Comparison of ENCODE assay signal across 8 cellular contexts in the genomic region with DNA sequence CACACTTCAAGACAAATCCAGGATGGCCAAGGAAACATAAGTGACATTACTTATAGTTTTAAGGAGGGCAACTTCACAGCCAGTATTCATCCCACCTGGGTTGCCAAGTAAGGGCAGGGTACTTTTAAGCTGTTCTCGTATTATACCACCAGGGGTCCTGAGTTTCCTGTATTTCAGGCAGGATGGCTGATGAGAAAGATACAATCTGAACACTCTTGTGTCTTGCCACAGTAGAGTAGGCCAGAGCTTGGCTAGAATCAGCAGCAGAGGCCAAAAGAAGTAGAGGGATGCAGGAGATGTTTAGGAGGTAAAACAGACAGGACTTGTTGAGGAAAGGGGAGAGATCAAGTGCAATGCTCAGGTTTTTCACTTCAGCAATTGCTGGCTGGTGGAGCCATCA. TPM values are rescaled to one million over a fixed set of nuclear protein-coding genes. Genes with fewer than 3 reads are reported as not detected.
DNase-seq lines count a peak whose midpoint lies in the region; ATAC-seq and TF ChIP-seq lines count a peak whose summit lies in the region.
"Not testable (repeated sequence)": the region's sequence is repeated elsewhere in the genome, so short reads cannot be mapped to it uniquely, and the experiment has no call there.

No MANE protein-coding gene starts in this region.

- intact Hi-C loops in PC-9 (cut with micrococcal nuclease; ENCODE audit: unreplicated experiment); right lobe of liver (cut with DNase I): not testable (repeated sequence)

- TF ChIP-seq CTCF in PC-9 (conservative IDR thresholded peaks at IDR 0.05): peak; percentile 70
- TF ChIP-seq CTCF in endothelial cell (IDR thresholded peaks at IDR 0.05; ENCODE audit: unreplicated experiment): peak; percentile 48
- TF ChIP-seq CTCF in right lobe of liver (IDR thresholded peaks at IDR 0.05): peak; percentile 32 to 46 (median 44)

- H3K9me3 Mint-ChIP-seq in activated CD8-positive, alpha-beta memory T cell treated with anti-CD3 and anti-CD28 coated beads, Interleukin-2, amount 10 ng/mL, durations not matched to agents 7 days and 5 days (ENCODE audit: low read depth); endothelial cell (ENCODE audit: unreplicated experiment); stimulated activated effector memory CD8-positive, alpha-beta T cell treated with anti-CD3 and anti-CD28 coated beads, Interleukin-12 subunit alpha, Interleukin-12 subunit beta, amount 100 ng/mL, for 72 hours: not testable (repeated sequence)

- 0% methylated on average over 1 of the region's 1 CpG for WGBS in right lobe of liver (ENCODE audit: insufficient coverage, low coverage, low lambda C conversion rate, missing lambda C conversion rate)

- ATAC-seq in GM21825 (IDR thresholded peaks at IDR 0.05; ENCODE audit: unreplicated experiment) (peak; percentile 34), right lobe of liver (peak; percentile 66 to 80 (median 76))
- ATAC-seq in activated CD8-positive, alpha-beta memory T cell treated with anti-CD3 and anti-CD28 coated beads, Interleukin-2, amount 10 ng/mL, durations not matched to agents 7 days and 5 days: peak; percentile 56
- ATAC-seq in stimulated activated effector memory CD8-positive, alpha-beta T cell treated with anti-CD3 and anti-CD28 coated beads, Interleukin-12 subunit alpha, Interleukin-12 subunit beta, amount 100 ng/mL, for 72 hours: peak; percentile 67

- not testable (repeated sequence) for H3K36me3 ChIP-seq in PC-9 (ENCODE audit: low read depth); right lobe of liver

- DNase-seq in DMS114 treated with DMSO at 0.1 percent for 48 hours (lab: John Stamatoyannopoulos, UW; ENCODE audit: unreplicated experiment) (peak; percentile 62), M059J (ENCODE audit: low read depth) (peak; percentile 54), PC-9 (peak in 1 of 2 experiments; percentile 34), endothelial cell (ENCODE audit: low spot score) (peak; percentile 15)
- DNase-seq in activated CD8-positive, alpha-beta memory T cell treated with anti-CD3 and anti-CD28 coated beads, Interleukin-2, amount 10 ng/mL, durations not matched to agents 7 days and 5 days: peak; percentile 44
- not testable (repeated sequence) for DNase-seq in right lobe of liver
- peak in 1 of 2 donors; percentile 58 for DNase-seq in stimulated activated effector memory CD8-positive, alpha-beta T cell treated with anti-CD3 and anti-CD28 coated beads, Interleukin-12 subunit alpha, Interleukin-12 subunit beta, amount 100 ng/mL, for 72 hours (ENCODE audit: low spot score in 2 of 2)

- not testable (repeated sequence) for H3K27ac Mint-ChIP-seq in activated CD8-positive, alpha-beta memory T cell treated with anti-CD3 and anti-CD28 coated beads, Interleukin-2, amount 10 ng/mL, durations not matched to agents 7 days and 5 days; endothelial cell (ENCODE audit: unreplicated experiment); stimulated activated effector memory CD8-positive, alpha-beta T cell treated with anti-CD3 and anti-CD28 coated beads, Interleukin-12 subunit alpha, Interleukin-12 subunit beta, amount 100 ng/mL, for 72 hours

- not testable (repeated sequence) for H3K9me3 ChIP-seq in PC-9 (ENCODE audit: insufficient read depth, low read depth); right lobe of liver

- not testable (repeated sequence) for H3K4me3 Mint-ChIP-seq in activated CD8-positive, alpha-beta memory T cell treated with anti-CD3 and anti-CD28 coated beads, Interleukin-2, amount 10 ng/mL, durations not matched to agents 7 days and 5 days; endothelial cell (ENCODE audit: unreplicated experiment); stimulated activated effector memory CD8-positive, alpha-beta T cell treated with anti-CD3 and anti-CD28 coated beads, Interleukin-12 subunit alpha, Interleukin-12 subunit beta, amount 100 ng/mL, for 72 hours

- H3K9me2 ChIP-seq in PC-9 (ENCODE audit: insufficient read depth): not testable (repeated sequence)

- not testable (repeated sequence) for H3K27me3 Mint-ChIP-seq in activated CD8-positive, alpha-beta memory T cell treated with anti-CD3 and anti-CD28 coated beads, Interleukin-2, amount 10 ng/mL, durations not matched to agents 7 days and 5 days; endothelial cell (ENCODE audit: unreplicated experiment)

- BruUV-seq in PC-9 (replicated peaks; lab: Mats Ljungman, UMichigan): not testable (repeated sequence)

- CTCF ChIA-PET in PC-9 (lab: Charles Lee): interaction anchor here (0.7 kb wide), 1 partner anchor 239 kb away, joined by 3 read pairs; no protein-coding TSS in a partner anchor
- CTCF ChIA-PET in activated CD8-positive, alpha-beta memory T cell treated with anti-CD3 and anti-CD28 coated beads, Interleukin-2, amount 10 ng/mL, durations not matched to agents 7 days and 5 days (lab: Charles Lee): interaction anchor here (0.9 to 1.1 kb wide), 2 partner anchors 120 to 126 kb away, joined by 3 to 4 read pairs; partner anchors contain the start of gene KIAA1191

- H3K27ac ChIP-seq in PC-9, right lobe of liver: not testable (repeated sequence)

- H4K20me1 ChIP-seq in PC-9 (ENCODE audit: insufficient read depth): not testable (repeated sequence)

- H3K79me2 ChIP-seq in PC-9 (ENCODE audit: low read depth): not testable (repeated sequence)

- H3K4me2 ChIP-seq in PC-9: not testable (repeated sequence)

- not testable (repeated sequence) for H2AFZ ChIP-seq in PC-9

- POLR2A ChIA-PET in PC-9 (lab: Charles Lee; ENCODE audit: unreplicated experiment): not testable (repeated sequence)

- not testable (repeated sequence) for H3K4me1 ChIP-seq in PC-9 (replicated peaks; ENCODE audit: insufficient read depth); right lobe of liver

- H3K27me3 ChIP-seq in PC-9 (ENCODE audit: insufficient read depth, low read depth); right lobe of liver: not testable (repeated sequence)

- not testable (repeated sequence) for H3F3A ChIP-seq in PC-9 (ENCODE audit: insufficient read depth, low read depth)

- H3K4me3 ChIP-seq in PC-9, right lobe of liver: not testable (repeated sequence)

- peaks cover 12% of the 10 kb centered on the region for H3K4me1 Mint-ChIP-seq in activated CD8-positive, alpha-beta memory T cell treated with anti-CD3 and anti-CD28 coated beads, Interleukin-2, amount 10 ng/mL, durations not matched to agents 7 days and 5 days
- H3K4me1 Mint-ChIP-seq in endothelial cell (ENCODE audit: unreplicated experiment); stimulated activated effector memory CD8-positive, alpha-beta T cell treated with anti-CD3 and anti-CD28 coated beads, Interleukin-12 subunit alpha, Interleukin-12 subunit beta, amount 100 ng/mL, for 72 hours: not testable (repeated sequence)

- H3K36me3 Mint-ChIP-seq in activated CD8-positive, alpha-beta memory T cell treated with anti-CD3 and anti-CD28 coated beads, Interleukin-2, amount 10 ng/mL, durations not matched to agents 7 days and 5 days; endothelial cell (ENCODE audit: low read depth, unreplicated experiment); stimulated activated effector memory CD8-positive, alpha-beta T cell treated with anti-CD3 and anti-CD28 coated beads, Interleukin-12 subunit alpha, Interleukin-12 subunit beta, amount 100 ng/mL, for 72 hours: not testable (repeated sequence)

- not testable (repeated sequence) for TF ChIP-seq POLR2A in right lobe of liver (IDR thresholded peaks at IDR 0.05)

RNA-seq across cellular contexts. Expression of gene SIMC1, which starts 3.1 kb away (rescaled TPM):
- total RNA-seq in M059J (2014; rRNA removed; shearing (Covaris generic)): 10.2 and 13.5 TPM in 2 replicates
- 6.5 and 7.3 TPM in 2 replicates for total RNA-seq in PC-9 (2021)
- total RNA-seq in activated CD8-positive, alpha-beta memory T cell treated with anti-CD3 and anti-CD28 coated beads, Interleukin-2, amount 10 ng/mL, durations not matched to agents 7 days and 5 days: 10 to 100 TPM; 24.6 to 36.9 TPM
- 17.5 TPM for total RNA-seq in endothelial cell (ENCODE audit: unreplicated experiment)
- total RNA-seq in right lobe of liver: 10 to 100 TPM in 4 of 6 experiments, 1 to 10 TPM in 2; 7.0 to 21.7 (median 11.2) TPM
